1 cellular context compared by ENCODE assay signal in the genomic region with DNA sequence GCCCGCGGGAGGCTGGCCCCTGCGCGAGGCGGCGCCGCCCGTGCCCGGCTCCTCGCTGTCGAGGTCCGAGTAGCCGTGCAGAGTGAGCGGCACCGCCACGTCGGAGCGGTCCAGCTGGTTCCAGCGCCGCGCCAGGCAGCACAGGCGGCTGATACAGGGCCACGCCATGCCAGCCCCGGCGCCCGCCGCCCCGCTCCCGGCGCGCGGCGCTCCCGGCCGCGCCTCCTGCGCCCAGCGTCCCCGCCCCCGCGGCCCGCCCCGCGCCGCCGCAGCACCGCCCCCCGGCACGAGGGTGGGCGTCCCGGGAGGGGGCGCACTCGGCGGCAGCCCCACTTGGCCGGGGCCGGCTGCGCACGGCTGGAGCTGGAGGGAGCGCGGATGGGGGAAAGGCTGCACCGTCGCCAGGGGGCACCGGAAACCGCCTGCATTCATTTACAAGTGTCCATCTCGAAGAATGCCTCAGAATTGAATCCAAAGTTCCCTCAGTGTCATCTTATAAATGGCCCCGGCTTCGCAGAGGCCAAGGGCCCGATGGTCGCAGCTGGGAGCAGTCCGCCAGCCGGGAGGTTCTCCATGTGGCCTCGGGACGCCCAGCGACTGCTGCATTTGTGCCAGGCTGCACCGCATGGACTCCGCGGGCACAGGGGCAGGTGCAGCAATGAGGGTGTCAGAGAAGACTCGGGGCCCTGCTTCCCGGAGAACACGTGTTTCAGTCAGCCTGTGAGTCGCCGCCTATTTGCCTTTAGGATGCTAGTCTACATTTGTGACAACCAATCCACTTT.
TF ChIP-seq lines count a peak whose summit lies in the region.

A gene (minus strand): TSS at position 198 of the 782 bp plus-strand sequence. CDS start 30 bp downstream, at position 168.

TF ChIP-seq in HEK293, 187 proteins besides CTCF, POLR2A, EP300 and RAD21 (continued from another document and continues in another):
- TF ChIP-seq ZNF223 (tag by site-specific recombination; IDR thresholded peaks at IDR 0.05) (no peak), ZSCAN16 (tag by site-specific recombination; IDR thresholded peaks at IDR 0.05) (no peak), GLI4 (tag by site-specific recombination; IDR thresholded peaks at IDR 0.05) (no peak), ZNF514 (tag by site-specific recombination; IDR thresholded peaks at IDR 0.05) (no peak), BCL11A (tag by site-specific recombination; IDR thresholded peaks at IDR 0.05; ENCODE audit: low read depth) (no peak), ZNF404 (tag by site-specific recombination; IDR thresholded peaks at IDR 0.05) (no peak), KLF7 (tag by site-specific recombination; IDR thresholded peaks at IDR 0.05; ENCODE audit: borderline replicate concordance) (no peak), KLF9 (tag by site-specific recombination; IDR thresholded peaks at IDR 0.05; ENCODE audit: low read depth) (0 out of 2 replicates have a peak, but pooled peaks have one; percentile 18), SCRT1 (tag by site-specific recombination; IDR thresholded peaks at IDR 0.05; ENCODE audit: borderline replicate concordance) (no peak), ZNF221 (tag by site-specific recombination; IDR thresholded peaks at IDR 0.05; ENCODE audit: borderline replicate concordance) (no peak), ZNF174 (tag by site-specific recombination; IDR thresholded peaks at IDR 0.05) (no peak), ZFP3 (tag by site-specific recombination; IDR thresholded peaks at IDR 0.05; ENCODE audit: low read depth) (no peak), ZNF112 (tag by site-specific recombination; IDR thresholded peaks at IDR 0.05) (no peak), ZNF792 (tag by site-specific recombination; IDR thresholded peaks at IDR 0.05) (no peak), TRIM28 (IDR thresholded peaks at IDR 0.05; ENCODE audit: borderline replicate concordance, low read length) (no peak), MEIS1 (CRISPR knock-in tag; IDR thresholded peaks at IDR 0.05; ENCODE audit: borderline replicate concordance) (no peak), ZNF416 (tag by site-specific recombination; IDR thresholded peaks at IDR 0.05) (no peak), ZNF747 (tag by site-specific recombination; IDR thresholded peaks at IDR 0.05) (no peak), OSR2 (tag by site-specific recombination; IDR thresholded peaks at IDR 0.05) (no peak), KLF1 (tag by site-specific recombination; IDR thresholded peaks at IDR 0.05) (no peak), SP7 (tag by site-specific recombination; IDR thresholded peaks at IDR 0.05) (0 out of 2 replicates have a peak, but pooled peaks have one; percentile 44), ZNF843 (tag by site-specific recombination; IDR thresholded peaks at IDR 0.05) (no peak), ZNF202 (tag by site-specific recombination; IDR thresholded peaks at IDR 0.05; ENCODE audit: borderline replicate concordance) (no peak), ZNF561 (tag by site-specific recombination; IDR thresholded peaks at IDR 0.05; ENCODE audit: borderline replicate concordance) (no peak), ZSCAN30 (tag by site-specific recombination; IDR thresholded peaks at IDR 0.05) (no peak), ZFP41 (tag by site-specific recombination; IDR thresholded peaks at IDR 0.05; ENCODE audit: borderline replicate concordance) (no peak)
- TF ChIP-seq, protein P1, sequence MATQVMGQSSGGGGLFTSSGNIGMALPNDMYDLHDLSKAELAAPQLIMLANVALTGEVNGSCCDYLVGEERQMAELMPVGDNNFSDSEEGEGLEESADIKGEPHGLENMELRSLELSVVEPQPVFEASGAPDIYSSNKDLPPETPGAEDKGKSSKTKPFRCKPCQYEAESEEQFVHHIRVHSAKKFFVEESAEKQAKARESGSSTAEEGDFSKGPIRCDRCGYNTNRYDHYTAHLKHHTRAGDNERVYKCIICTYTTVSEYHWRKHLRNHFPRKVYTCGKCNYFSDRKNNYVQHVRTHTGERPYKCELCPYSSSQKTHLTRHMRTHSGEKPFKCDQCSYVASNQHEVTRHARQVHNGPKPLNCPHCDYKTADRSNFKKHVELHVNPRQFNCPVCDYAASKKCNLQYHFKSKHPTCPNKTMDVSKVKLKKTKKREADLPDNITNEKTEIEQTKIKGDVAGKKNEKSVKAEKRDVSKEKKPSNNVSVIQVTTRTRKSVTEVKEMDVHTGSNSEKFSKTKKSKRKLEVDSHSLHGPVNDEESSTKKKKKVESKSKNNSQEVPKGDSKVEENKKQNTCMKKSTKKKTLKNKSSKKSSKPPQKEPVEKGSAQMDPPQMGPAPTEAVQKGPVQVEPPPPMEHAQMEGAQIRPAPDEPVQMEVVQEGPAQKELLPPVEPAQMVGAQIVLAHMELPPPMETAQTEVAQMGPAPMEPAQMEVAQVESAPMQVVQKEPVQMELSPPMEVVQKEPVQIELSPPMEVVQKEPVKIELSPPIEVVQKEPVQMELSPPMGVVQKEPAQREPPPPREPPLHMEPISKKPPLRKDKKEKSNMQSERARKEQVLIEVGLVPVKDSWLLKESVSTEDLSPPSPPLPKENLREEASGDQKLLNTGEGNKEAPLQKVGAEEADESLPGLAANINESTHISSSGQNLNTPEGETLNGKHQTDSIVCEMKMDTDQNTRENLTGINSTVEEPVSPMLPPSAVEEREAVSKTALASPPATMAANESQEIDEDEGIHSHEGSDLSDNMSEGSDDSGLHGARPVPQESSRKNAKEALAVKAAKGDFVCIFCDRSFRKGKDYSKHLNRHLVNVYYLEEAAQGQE (tag by site-specific recombination; IDR thresholded peaks at IDR 0.05): no peak
- TF ChIP-seq, protein P2, sequence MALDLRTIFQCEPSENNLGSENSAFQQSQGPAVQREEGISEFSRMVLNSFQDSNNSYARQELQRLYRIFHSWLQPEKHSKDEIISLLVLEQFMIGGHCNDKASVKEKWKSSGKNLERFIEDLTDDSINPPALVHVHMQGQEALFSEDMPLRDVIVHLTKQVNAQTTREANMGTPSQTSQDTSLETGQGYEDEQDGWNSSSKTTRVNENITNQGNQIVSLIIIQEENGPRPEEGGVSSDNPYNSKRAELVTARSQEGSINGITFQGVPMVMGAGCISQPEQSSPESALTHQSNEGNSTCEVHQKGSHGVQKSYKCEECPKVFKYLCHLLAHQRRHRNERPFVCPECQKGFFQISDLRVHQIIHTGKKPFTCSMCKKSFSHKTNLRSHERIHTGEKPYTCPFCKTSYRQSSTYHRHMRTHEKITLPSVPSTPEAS (tag by site-specific recombination; IDR thresholded peaks at IDR 0.05): no peak
- TF ChIP-seq, protein P3, sequence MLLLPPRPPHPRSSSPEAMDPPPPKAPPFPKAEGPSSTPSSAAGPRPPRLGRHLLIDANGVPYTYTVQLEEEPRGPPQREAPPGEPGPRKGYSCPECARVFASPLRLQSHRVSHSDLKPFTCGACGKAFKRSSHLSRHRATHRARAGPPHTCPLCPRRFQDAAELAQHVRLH (tag by site-specific recombination; IDR thresholded peaks at IDR 0.05): no peak
- TF ChIP-seq, protein P4, sequence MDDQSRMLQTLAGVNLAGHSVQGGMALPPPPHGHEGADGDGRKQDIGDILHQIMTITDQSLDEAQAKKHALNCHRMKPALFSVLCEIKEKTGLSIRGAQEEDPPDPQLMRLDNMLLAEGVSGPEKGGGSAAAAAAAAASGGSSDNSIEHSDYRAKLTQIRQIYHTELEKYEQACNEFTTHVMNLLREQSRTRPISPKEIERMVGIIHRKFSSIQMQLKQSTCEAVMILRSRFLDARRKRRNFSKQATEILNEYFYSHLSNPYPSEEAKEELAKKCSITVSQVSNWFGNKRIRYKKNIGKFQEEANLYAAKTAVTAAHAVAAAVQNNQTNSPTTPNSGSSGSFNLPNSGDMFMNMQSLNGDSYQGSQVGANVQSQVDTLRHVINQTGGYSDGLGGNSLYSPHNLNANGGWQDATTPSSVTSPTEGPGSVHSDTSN (CRISPR knock-in tag; IDR thresholded peaks at IDR 0.05): no peak
- TF ChIP-seq, protein P5, sequence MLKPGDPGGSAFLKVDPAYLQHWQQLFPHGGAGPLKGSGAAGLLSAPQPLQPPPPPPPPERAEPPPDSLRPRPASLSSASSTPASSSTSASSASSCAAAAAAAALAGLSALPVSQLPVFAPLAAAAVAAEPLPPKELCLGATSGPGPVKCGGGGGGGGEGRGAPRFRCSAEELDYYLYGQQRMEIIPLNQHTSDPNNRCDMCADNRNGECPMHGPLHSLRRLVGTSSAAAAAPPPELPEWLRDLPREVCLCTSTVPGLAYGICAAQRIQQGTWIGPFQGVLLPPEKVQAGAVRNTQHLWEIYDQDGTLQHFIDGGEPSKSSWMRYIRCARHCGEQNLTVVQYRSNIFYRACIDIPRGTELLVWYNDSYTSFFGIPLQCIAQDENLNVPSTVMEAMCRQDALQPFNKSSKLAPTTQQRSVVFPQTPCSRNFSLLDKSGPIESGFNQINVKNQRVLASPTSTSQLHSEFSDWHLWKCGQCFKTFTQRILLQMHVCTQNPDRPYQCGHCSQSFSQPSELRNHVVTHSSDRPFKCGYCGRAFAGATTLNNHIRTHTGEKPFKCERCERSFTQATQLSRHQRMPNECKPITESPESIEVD (tag by site-specific recombination; IDR thresholded peaks at IDR 0.05): no peak
- TF ChIP-seq, protein P6, sequence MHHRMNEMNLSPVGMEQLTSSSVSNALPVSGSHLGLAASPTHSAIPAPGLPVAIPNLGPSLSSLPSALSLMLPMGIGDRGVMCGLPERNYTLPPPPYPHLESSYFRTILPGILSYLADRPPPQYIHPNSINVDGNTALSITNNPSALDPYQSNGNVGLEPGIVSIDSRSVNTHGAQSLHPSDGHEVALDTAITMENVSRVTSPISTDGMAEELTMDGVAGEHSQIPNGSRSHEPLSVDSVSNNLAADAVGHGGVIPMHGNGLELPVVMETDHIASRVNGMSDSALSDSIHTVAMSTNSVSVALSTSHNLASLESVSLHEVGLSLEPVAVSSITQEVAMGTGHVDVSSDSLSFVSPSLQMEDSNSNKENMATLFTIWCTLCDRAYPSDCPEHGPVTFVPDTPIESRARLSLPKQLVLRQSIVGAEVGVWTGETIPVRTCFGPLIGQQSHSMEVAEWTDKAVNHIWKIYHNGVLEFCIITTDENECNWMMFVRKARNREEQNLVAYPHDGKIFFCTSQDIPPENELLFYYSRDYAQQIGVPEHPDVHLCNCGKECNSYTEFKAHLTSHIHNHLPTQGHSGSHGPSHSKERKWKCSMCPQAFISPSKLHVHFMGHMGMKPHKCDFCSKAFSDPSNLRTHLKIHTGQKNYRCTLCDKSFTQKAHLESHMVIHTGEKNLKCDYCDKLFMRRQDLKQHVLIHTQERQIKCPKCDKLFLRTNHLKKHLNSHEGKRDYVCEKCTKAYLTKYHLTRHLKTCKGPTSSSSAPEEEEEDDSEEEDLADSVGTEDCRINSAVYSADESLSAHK (tag by site-specific recombination; IDR thresholded peaks at IDR 0.05): peak; percentile 61; the same call in 1 of the 2 replicates
- TF ChIP-seq, protein P7, sequence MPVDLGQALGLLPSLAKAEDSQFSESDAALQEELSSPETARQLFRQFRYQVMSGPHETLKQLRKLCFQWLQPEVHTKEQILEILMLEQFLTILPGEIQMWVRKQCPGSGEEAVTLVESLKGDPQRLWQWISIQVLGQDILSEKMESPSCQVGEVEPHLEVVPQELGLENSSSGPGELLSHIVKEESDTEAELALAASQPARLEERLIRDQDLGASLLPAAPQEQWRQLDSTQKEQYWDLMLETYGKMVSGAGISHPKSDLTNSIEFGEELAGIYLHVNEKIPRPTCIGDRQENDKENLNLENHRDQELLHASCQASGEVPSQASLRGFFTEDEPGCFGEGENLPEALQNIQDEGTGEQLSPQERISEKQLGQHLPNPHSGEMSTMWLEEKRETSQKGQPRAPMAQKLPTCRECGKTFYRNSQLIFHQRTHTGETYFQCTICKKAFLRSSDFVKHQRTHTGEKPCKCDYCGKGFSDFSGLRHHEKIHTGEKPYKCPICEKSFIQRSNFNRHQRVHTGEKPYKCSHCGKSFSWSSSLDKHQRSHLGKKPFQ (tag by site-specific recombination; IDR thresholded peaks at IDR 0.05): no peak
- TF ChIP-seq, protein P8, sequence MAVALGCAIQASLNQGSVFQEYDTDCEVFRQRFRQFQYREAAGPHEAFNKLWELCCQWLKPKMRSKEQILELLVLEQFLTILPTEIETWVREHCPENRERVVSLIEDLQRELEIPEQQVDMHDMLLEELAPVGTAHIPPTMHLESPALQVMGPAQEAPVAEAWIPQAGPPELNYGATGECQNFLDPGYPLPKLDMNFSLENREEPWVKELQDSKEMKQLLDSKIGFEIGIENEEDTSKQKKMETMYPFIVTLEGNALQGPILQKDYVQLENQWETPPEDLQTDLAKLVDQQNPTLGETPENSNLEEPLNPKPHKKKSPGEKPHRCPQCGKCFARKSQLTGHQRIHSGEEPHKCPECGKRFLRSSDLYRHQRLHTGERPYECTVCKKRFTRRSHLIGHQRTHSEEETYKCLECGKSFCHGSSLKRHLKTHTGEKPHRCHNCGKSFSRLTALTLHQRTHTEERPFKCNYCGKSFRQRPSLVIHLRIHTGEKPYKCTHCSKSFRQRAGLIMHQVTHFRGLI (tag by site-specific recombination; IDR thresholded peaks at IDR 0.05): no peak
- TF ChIP-seq, protein P9, sequence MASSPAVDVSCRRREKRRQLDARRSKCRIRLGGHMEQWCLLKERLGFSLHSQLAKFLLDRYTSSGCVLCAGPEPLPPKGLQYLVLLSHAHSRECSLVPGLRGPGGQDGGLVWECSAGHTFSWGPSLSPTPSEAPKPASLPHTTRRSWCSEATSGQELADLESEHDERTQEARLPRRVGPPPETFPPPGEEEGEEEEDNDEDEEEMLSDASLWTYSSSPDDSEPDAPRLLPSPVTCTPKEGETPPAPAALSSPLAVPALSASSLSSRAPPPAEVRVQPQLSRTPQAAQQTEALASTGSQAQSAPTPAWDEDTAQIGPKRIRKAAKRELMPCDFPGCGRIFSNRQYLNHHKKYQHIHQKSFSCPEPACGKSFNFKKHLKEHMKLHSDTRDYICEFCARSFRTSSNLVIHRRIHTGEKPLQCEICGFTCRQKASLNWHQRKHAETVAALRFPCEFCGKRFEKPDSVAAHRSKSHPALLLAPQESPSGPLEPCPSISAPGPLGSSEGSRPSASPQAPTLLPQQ (tag by site-specific recombination; IDR thresholded peaks at IDR 0.05): 0 out of 2 replicates have a peak, but pooled peaks have one; percentile 16
- TF ChIP-seq, protein P10, sequence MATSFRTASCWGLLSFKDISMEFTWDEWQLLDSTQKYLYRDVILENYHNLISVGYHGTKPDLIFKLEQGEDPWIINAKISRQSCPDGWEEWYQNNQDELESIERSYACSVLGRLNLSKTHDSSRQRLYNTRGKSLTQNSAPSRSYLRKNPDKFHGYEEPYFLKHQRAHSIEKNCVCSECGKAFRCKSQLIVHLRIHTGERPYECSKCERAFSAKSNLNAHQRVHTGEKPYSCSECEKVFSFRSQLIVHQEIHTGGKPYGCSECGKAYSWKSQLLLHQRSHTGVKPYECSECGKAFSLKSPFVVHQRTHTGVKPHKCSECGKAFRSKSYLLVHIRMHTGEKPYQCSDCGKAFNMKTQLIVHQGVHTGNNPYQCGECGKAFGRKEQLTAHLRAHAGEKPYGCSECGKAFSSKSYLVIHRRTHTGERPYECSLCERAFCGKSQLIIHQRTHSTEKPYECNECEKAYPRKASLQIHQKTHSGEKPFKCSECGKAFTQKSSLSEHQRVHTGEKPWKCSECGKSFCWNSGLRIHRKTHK (tag by site-specific recombination; IDR thresholded peaks at IDR 0.05): no peak
- TF ChIP-seq, protein P11, sequence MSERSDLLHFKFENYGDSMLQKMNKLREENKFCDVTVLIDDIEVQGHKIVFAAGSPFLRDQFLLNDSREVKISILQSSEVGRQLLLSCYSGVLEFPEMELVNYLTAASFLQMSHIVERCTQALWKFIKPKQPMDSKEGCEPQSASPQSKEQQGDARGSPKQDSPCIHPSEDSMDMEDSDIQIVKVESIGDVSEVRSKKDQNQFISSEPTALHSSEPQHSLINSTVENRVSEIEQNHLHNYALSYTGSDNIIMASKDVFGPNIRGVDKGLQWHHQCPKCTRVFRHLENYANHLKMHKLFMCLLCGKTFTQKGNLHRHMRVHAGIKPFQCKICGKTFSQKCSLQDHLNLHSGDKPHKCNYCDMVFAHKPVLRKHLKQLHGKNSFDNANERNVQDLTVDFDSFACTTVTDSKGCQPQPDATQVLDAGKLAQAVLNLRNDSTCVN (tag by site-specific recombination; optimal IDR thresholded peaks at IDR 0.05): peak; percentile 8
